In the genomic region with DNA sequence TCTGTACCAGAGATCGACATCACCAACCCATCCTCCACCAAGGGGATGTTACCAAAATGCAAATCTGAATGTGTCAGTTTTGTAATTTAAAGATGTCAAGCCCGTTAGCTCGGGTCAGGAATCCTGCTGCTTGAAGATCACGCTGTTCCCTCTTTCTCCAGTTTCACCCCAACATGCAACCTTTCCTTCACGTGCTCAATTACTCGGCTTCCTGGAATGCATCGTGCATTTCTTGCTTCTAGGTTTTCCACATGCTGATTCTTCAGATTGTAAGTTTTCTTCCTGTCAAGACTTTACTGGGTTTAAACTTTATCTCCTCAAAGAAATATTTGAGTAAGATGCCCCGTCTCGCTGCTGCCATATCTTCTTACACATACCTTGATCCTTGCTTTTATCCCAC, we compare ENCODE assay signal across 29 cellular contexts.
"Had no signal": no experiment of that assay in that cellular context is flagged by ENCODE, and none has a peak within 500 bp of the region (broad histone marks: within the 10 kb centered on the region; RNA-seq: fewer than 3 reads in every experiment).

No MANE protein-coding gene starts in this region.

- H3K9me3 ChIP-seq: breast epithelium, heart left ventricle, right lobe of liver, stomach, thyroid gland, upper lobe of right lung had no signal

- DNase-seq: activated CD4-positive, alpha-beta memory T cell treated with anti-CD3 and anti-CD28 coated beads, Interleukin-2, amount 10 ng/mL, durations not matched to agents 7 days and 5 days; activated CD4-positive, alpha-beta T cell treated with anti-CD3 and anti-CD28 coated beads, Interleukin-2, amount 10 ng/mL, durations not matched to agents 7 days and 5 days; activated CD8-positive, alpha-beta memory T cell treated with anti-CD3 and anti-CD28 coated beads, Interleukin-2, amount 50 U/mL, for 48 hours; activated gamma-delta T cell; activated naive CD4-positive, alpha-beta T cell treated with anti-CD3 and anti-CD28 coated beads, Interleukin-2, amount 10 ng/mL, durations not matched to agents 7 days and 5 days; activated naive CD8-positive, alpha-beta T cell treated with anti-CD3 and anti-CD28 coated beads, Interleukin-2, amount 10 ng/mL, durations not matched to agents 7 days and 5 days; activated T-cell treated with anti-CD3 and anti-CD28 coated beads, Interleukin-2, amount 50 U/mL, for 24 hours; amygdala; central memory CD4-positive, alpha-beta T cell; endodermal cell; foreskin fibroblast; heart left ventricle; left ventricle myocardium superior; midbrain; naive thymus-derived CD4-positive, alpha-beta T cell; posterior cingulate gyrus; right lobe of liver; stimulated activated CD4-positive, alpha-beta T cell treated with anti-CD3 and anti-CD28 coated beads, Interleukin-12 subunit alpha, Interleukin-12 subunit beta, amount 100 ng/mL, for 4 hours; stimulated activated CD4-positive, alpha-beta T cell treated with anti-CD3 and anti-CD28 coated beads, Interleukin-4, amount 100 ng/mL, for 1 hour; stomach; SW 1271; T-helper 9 cell; thyroid gland; upper lobe of right lung; WERI-Rb-1 had no signal

- H3K27ac ChIP-seq: breast epithelium, heart left ventricle, right lobe of liver, stomach, thyroid gland, upper lobe of right lung, WERI-Rb-1 had no signal

- H3K27me3 ChIP-seq: breast epithelium, heart left ventricle, right lobe of liver, stomach, thyroid gland, upper lobe of right lung had no signal

- H3K4me3 ChIP-seq: breast epithelium, heart left ventricle, right lobe of liver, stomach, thyroid gland, upper lobe of right lung had no signal

- ATAC-seq: activated CD4-positive, CD25-positive, alpha-beta regulatory T cell treated with anti-CD3 and anti-CD28 coated beads, Interleukin-2, amount 50 U/mL, for 24 hours; esophagus mucosa; heart left ventricle; left ventricle myocardium superior; naive thymus-derived CD4-positive, alpha-beta T cell; right lobe of liver; stimulated activated effector memory CD8-positive, alpha-beta T cell treated with anti-CD3 and anti-CD28 coated beads, Interleukin-12 subunit alpha, Interleukin-12 subunit beta, amount 100 ng/mL, for 72 hours; upper lobe of right lung had no signal

- H3K36me3 ChIP-seq: breast epithelium, heart left ventricle, right lobe of liver, stomach, thyroid gland, upper lobe of right lung, WERI-Rb-1 had no signal

- H3K4me1 ChIP-seq: breast epithelium, right lobe of liver, thyroid gland, upper lobe of right lung had no signal
